9 cellular contexts compared by ENCODE assay signal in the genomic region with DNA sequence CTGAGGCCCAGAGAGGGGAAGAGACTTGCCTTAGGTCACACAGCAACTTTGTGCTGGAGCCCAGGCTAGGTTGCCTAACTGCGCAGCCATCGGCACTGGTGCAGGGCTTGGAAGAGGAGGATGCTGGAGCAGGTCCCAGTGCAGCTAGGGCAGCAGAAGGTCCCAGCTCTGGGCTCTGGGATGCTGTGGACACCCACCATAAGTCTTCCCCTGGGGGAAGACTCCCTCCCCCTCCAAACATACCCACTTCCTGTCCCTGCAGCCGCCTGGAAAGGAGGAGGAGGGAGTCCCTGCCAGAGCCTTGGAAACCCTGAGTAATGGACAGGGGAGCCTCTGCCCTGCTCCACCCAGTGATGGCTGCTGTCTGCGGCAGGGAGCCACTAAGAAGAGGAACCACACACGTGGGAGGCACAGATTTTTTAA.
DNase-seq lines count a peak whose midpoint lies in the region; ATAC-seq, FAIRE-seq and TF ChIP-seq lines count a peak whose summit lies in the region.
"Had no signal": no experiment of that assay in that cellular context is flagged by ENCODE, and none has a peak within 500 bp of the region (broad histone marks: within the 10 kb centered on the region; RNA-seq: fewer than 3 reads in every experiment).

No MANE protein-coding gene starts in this region.

- no peak for TF ChIP-seq CTCF in GM13977 (IDR thresholded peaks at IDR 0.05; ENCODE audit: extremely low read depth, insufficient read depth, missing control alignments)

- H3K27ac ChIP-seq in iPS-20b (ENCODE audit: low read length), result no peak overlapping the region
- H3K27ac ChIP-seq: neutrophil had no signal

- H3K27me3 Mint-ChIP-seq in activated T-cell treated with anti-CD3 and anti-CD28 coated beads, Interleukin-2, amount 50 U/mL, for 4 hours (ENCODE audit: low read depth), result peaks cover 31% of the 10 kb centered on the region
- peaks cover 0 to 4% of the 10 kb centered on the region in 2 donors for H3K27me3 Mint-ChIP-seq in stimulated activated naive B cell treated with anti-CD40 and anti-IgM and Interleukin-4, amounts not matched to agents 10 μg/mL and 1 μg/mL and 100 μg/mL, for 72 hours

- H3K9me3 Mint-ChIP-seq in activated T-cell treated with anti-CD3 and anti-CD28 coated beads, Interleukin-2, amount 50 U/mL, for 4 hours, result no peaks in the 10 kb centered on the region
- H3K9me3 Mint-ChIP-seq in stimulated activated naive B cell treated with anti-CD40 and anti-IgM and Interleukin-4, amounts not matched to agents 10 μg/mL and 1 μg/mL and 100 μg/mL, for 72 hours, result no peaks in the 10 kb centered on the region

- peaks cover 16% of the 10 kb centered on the region for H3K4me1 Mint-ChIP-seq in activated T-cell treated with anti-CD3 and anti-CD28 coated beads, Interleukin-2, amount 50 U/mL, for 4 hours (ENCODE audit: low read depth)
- H3K4me1 Mint-ChIP-seq in stimulated activated naive B cell treated with anti-CD40 and anti-IgM and Interleukin-4, amounts not matched to agents 10 μg/mL and 1 μg/mL and 100 μg/mL, for 72 hours, result peaks cover 18 to 19% of the 10 kb centered on the region in 2 donors

- peak overlapping the region; percentile 59 for H3K27ac Mint-ChIP-seq in stimulated activated naive B cell treated with anti-CD40 and anti-IgM and Interleukin-4, amounts not matched to agents 10 μg/mL and 1 μg/mL and 100 μg/mL, for 72 hours

- H3K36me3 ChIP-seq in iPS-20b (ENCODE audit: insufficient read depth, low read depth, low read length), result no peaks in the 10 kb centered on the region
- H3K36me3 ChIP-seq: neutrophil had no signal

- H3K36me3 Mint-ChIP-seq in activated T-cell treated with anti-CD3 and anti-CD28 coated beads, Interleukin-2, amount 50 U/mL, for 4 hours (ENCODE audit: insufficient read depth), result no peaks in the 10 kb centered on the region
- no peaks in the 10 kb centered on the region for H3K36me3 Mint-ChIP-seq in stimulated activated naive B cell treated with anti-CD40 and anti-IgM and Interleukin-4, amounts not matched to agents 10 μg/mL and 1 μg/mL and 100 μg/mL, for 72 hours

- in situ Hi-C loops in GM13977 (cut with MboI; ENCODE audit: low pct_unique_long_range_greater_than_20kb, low sequenced_read_pairs, unreplicated experiment), result no loop called here

- no peaks in the 10 kb centered on the region for H3K9me3 ChIP-seq in iPS-20b (ENCODE audit: insufficient read depth, low read depth, low read length)
- H3K9me3 ChIP-seq: neutrophil had no signal

- H3K9ac ChIP-seq in iPS-20b (ENCODE audit: low read depth, low read length), result no peak overlapping the region

- H3K27me3 ChIP-seq in iPS-20b (ENCODE audit: insufficient read depth, low read length), result peaks cover 82% of the 10 kb centered on the region

- ATAC-seq in activated T-cell treated with anti-CD3 and anti-CD28 coated beads, Interleukin-2, amount 50 U/mL, for 4 hours, result peak; percentile 68 to 71
- peak; percentile 57 to 64 for ATAC-seq in stimulated activated naive B cell treated with anti-CD40 and anti-IgM and Interleukin-4, amounts not matched to agents 10 μg/mL and 1 μg/mL and 100 μg/mL, for 72 hours (replicated peaks)

- peak overlapping the region; percentile 56; the same call in 1 of the 2 replicates for H3K4me3 ChIP-seq in iPS-20b (ENCODE audit: low read length)

- peak overlapping the region; percentile 57 for H3K4me3 Mint-ChIP-seq in activated T-cell treated with anti-CD3 and anti-CD28 coated beads, Interleukin-2, amount 50 U/mL, for 4 hours
- peak overlapping the region; percentile 66 to 71 for H3K4me3 Mint-ChIP-seq in stimulated activated naive B cell treated with anti-CD40 and anti-IgM and Interleukin-4, amounts not matched to agents 10 μg/mL and 1 μg/mL and 100 μg/mL, for 72 hours

- peak; percentile 71 for DNase-seq in activated CD4-positive, alpha-beta T cell treated with anti-CD3 and anti-CD28 coated beads for 48 hours
- no peak for DNase-seq in activated CD4-positive, alpha-beta T cell treated with anti-CD3 and anti-CD28 coated beads for 1 hour
- peak; percentile 25 for DNase-seq in activated T-cell treated with anti-CD3 and anti-CD28 coated beads, Interleukin-2, amount 50 U/mL, for 4 hours
- peak; percentile 38 for DNase-seq in stimulated activated naive B cell treated with anti-CD40 and anti-IgM and Interleukin-4, amounts not matched to agents 10 μg/mL and 1 μg/mL and 100 μg/mL, for 72 hours
- no peak for DNase-seq in GM13977 (ENCODE audit: low spot score)
- DNase-seq in NCI-H510A treated with DMSO at 0.1 percent for 48 hours (lab: John Stamatoyannopoulos, UW), result no peak
- DNase-seq in GM19239 (ENCODE audit: insufficient read length, low spot score), result no peak

- FAIRE-seq in GM19239 (lab: Jason Lieb, UNC), result no peak

- H3K4me1 ChIP-seq in iPS-20b (ENCODE audit: insufficient read depth, low read length), result peaks cover 16% of the 10 kb centered on the region; the same call in 1 of the 2 replicates

Comparison
In these comparisons a context has a peak if more than half of its experiments do, and no peak if none do; other contexts are left out.
1. DNase-seq: peak in activated CD4-positive, alpha-beta T cell treated with anti-CD3 and anti-CD28 coated beads for 48 hours (single experiment), activated T-cell treated with anti-CD3 and anti-CD28 coated beads, Interleukin-2, amount 50 U/mL, for 4 hours (single experiment) and stimulated activated naive B cell treated with anti-CD40 and anti-IgM and Interleukin-4, amounts not matched to agents 10 μg/mL and 1 μg/mL and 100 μg/mL, for 72 hours (single experiment); none in activated CD4-positive, alpha-beta T cell treated with anti-CD3 and anti-CD28 coated beads for 1 hour (single experiment), GM13977 (single experiment), NCI-H510A treated with DMSO at 0.1 percent for 48 hours (single experiment) and GM19239 (single experiment).